29 cellular contexts compared by ENCODE assay signal in genomic region chr14:87575378-87575777, GRCh38.
"Had no signal": no experiment of that assay in that cellular context is flagged by ENCODE, and none has a peak within 500 bp of the region (broad histone marks: within the 10 kb centered on the region; RNA-seq: fewer than 3 reads in every experiment).

No MANE protein-coding gene starts in this region.

- H3K27ac ChIP-seq: VCaP, WERI-Rb-1 had no signal

- DNase-seq: activated B cell treated with CpG ODN at 0.5 μM for 24 hours; activated CD4-positive, alpha-beta memory T cell treated with anti-CD3 and anti-CD28 coated beads for 36 hours; activated CD4-positive, alpha-beta memory T cell treated with anti-CD3 and anti-CD28 coated beads, Interleukin-2, amount 10 ng/mL, durations not matched to agents 7 days and 5 days; activated CD4-positive, alpha-beta T cell treated with anti-CD3 and anti-CD28 coated beads for 1 hour; activated CD4-positive, alpha-beta T cell treated with anti-CD3 and anti-CD28 coated beads for 36 hours; activated CD4-positive, alpha-beta T cell treated with anti-CD3 and anti-CD28 coated beads for 4 hours; activated CD4-positive, alpha-beta T cell treated with anti-CD3 and anti-CD28 coated beads for 48 hours; activated CD4-positive, alpha-beta T cell treated with anti-CD3 and anti-CD28 coated beads, Interleukin-2, amount 10 ng/mL, durations not matched to agents 24 days and 14 days; activated CD4-positive, alpha-beta T cell treated with anti-CD3 and anti-CD28 coated beads, Interleukin-2, amount 10 ng/mL, durations not matched to agents 7 days and 5 days; activated CD4-positive, alpha-beta T cell treated with anti-CD3 and anti-CD28 coated beads, Interleukin-2, amount 50 U/mL, for 1 hour; activated CD4-positive, alpha-beta T cell treated with anti-CD3 and anti-CD28 coated beads, Interleukin-2, amount 50 U/mL, for 4 hours; activated CD4-positive, alpha-beta T cell treated with anti-CD3 and anti-CD28 coated beads, Interleukin-2, amount 50 U/mL, for 48 hours; activated CD4-positive, CD25-positive, alpha-beta regulatory T cell; activated CD4-positive, CD25-positive, alpha-beta regulatory T cell treated with anti-CD3 and anti-CD28 coated beads, Interleukin-2, amount 50 U/mL, for 72 hours; activated CD8-positive, alpha-beta memory T cell treated with anti-CD3 and anti-CD28 coated beads for 24 hours; activated CD8-positive, alpha-beta memory T cell treated with anti-CD3 and anti-CD28 coated beads, Interleukin-2, amount 10 ng/mL, durations not matched to agents 7 days and 5 days; activated CD8-positive, alpha-beta memory T cell treated with anti-CD3 and anti-CD28 coated beads, Interleukin-2, amount 50 U/mL, for 4 hours; activated CD8-positive, alpha-beta memory T cell treated with anti-CD3 and anti-CD28 coated beads, Interleukin-2, amount 50 U/mL, for 48 hours; activated CD8-positive, alpha-beta T cell treated with anti-CD3 and anti-CD28 coated beads for 36 hours; activated CD8-positive, alpha-beta T cell treated with anti-CD3 and anti-CD28 coated beads, Interleukin-2, amount 10 ng/mL, durations not matched to agents 7 days and 5 days; activated T-cell treated with anti-CD3 and anti-CD28 coated beads for 4 hours; T-cell; T-helper 1 cell; T-helper 17 cell; T-helper 2 cell; T-helper 9 cell; T1000; WERI-Rb-1 had no signal

- H3K36me3 ChIP-seq: WERI-Rb-1 had no signal
